15 cellular contexts compared by ENCODE assay signal in genomic region chr3:11173828-11174465, GRCh38. TPM values are rescaled to one million over a fixed set of nuclear protein-coding genes. Genes with fewer than 3 reads are reported as not detected.
DNase-seq lines count a peak whose midpoint lies in the region; ATAC-seq and TF ChIP-seq lines count a peak whose summit lies in the region.
"Had no signal": no experiment of that assay in that cellular context is flagged by ENCODE, and none has a peak within 500 bp of the region (broad histone marks: within the 10 kb centered on the region; RNA-seq: fewer than 3 reads in every experiment).

No MANE protein-coding gene starts in this region.

- H3K4me3 ChIP-seq in ascending aorta (no peak overlapping the region), spleen (no peak overlapping the region)
- H3K4me3 ChIP-seq: BLaER1 treated with 17β-estradiol and CSF1 and Interleukin-3, amounts not matched to agents 10 nM and 100 nM; GM23248 had no signal

- DNase-seq in HFFc6 (no peak), ascending aorta (ENCODE audit: low spot score in 2 of 2) (no peak), foreskin keratinocyte (peak in 1 of 2 donors; percentile 57), spleen (peak; percentile 6), HPDE6-E6E7 (ENCODE audit: extremely low spot score) (no peak), NCI-H187 (lab: John Stamatoyannopoulos, UW) (no peak)
- DNase-seq in activated T-cell treated with anti-CD3 and anti-CD28 coated beads, Interleukin-2, amount 50 U/mL, for 1 hour: no peak
- DNase-seq: ACHN; CD4-positive, CD25-positive, alpha-beta regulatory T cell; DMS79; GM23248 had no signal

- no peaks in the 10 kb centered on the region for H3K9me3 ChIP-seq in ascending aorta
- no peaks in the 10 kb centered on the region for H3K9me3 ChIP-seq in spleen
- H3K9me3 ChIP-seq: BLaER1 treated with 17β-estradiol and CSF1 and Interleukin-3, amounts not matched to agents 10 nM and 100 nM had no signal

- H3K27me3 ChIP-seq in ascending aorta: no peaks in the 10 kb centered on the region
- H3K27me3 ChIP-seq in foreskin keratinocyte: no peaks in the 10 kb centered on the region
- peaks cover 0 to 4% (median 0%) of the 10 kb centered on the region in 7 donors for H3K27me3 ChIP-seq in spleen (replicated peaks in 1 of 7)
- H3K27me3 ChIP-seq: BLaER1 treated with 17β-estradiol and CSF1 and Interleukin-3, amounts not matched to agents 10 nM and 100 nM had no signal

- H3K4me3 Mint-ChIP-seq in HFFc6: no peak overlapping the region
- H3K4me3 Mint-ChIP-seq: CD4-positive, CD25-positive, alpha-beta regulatory T cell had no signal

- 85 to 93% (median 91%) methylated on average over 4 of the region's 4 CpGs for WGBS in spleen, 5 donors

- H3K27ac ChIP-seq in ascending aorta: peak overlapping the region; percentile 85 to 95
- H3K27ac ChIP-seq in foreskin keratinocyte: peak overlapping the region; percentile 23
- no peak overlapping the region for H3K27ac ChIP-seq in spleen
- H3K27ac ChIP-seq: BLaER1 treated with 17β-estradiol and CSF1 and Interleukin-3, amounts not matched to agents 10 nM and 100 nM; GM23248 had no signal

- intact Hi-C loops in ascending aorta (cut with DNase I): loop anchor here (5.0 kb wide), 1 partner anchor 33 kb away; no protein-coding TSS in a partner anchor
- intact Hi-C loops in spleen (cut with DNase I; ENCODE audit: low total_unique reads): no loop called here

- H3K27me3 Mint-ChIP-seq in HFFc6 (ENCODE audit: insufficient read depth): peaks cover 1% of the 10 kb centered on the region
- H3K27me3 Mint-ChIP-seq: CD4-positive, CD25-positive, alpha-beta regulatory T cell had no signal

- no peaks in the 10 kb centered on the region for H3K9me3 Mint-ChIP-seq in HFFc6

- no peak for TF ChIP-seq POLR2A in spleen (IDR thresholded peaks at IDR 0.05)

- ATAC-seq in foreskin keratinocyte: peak; percentile 37
- ATAC-seq in GM18517 (IDR thresholded peaks at IDR 0.05; ENCODE audit: unreplicated experiment): no peak
- ATAC-seq: HCT116 had no signal

- H3K27ac Mint-ChIP-seq in HFFc6: peak overlapping the region; percentile 15

- peaks cover 52% of the 10 kb centered on the region for H3K4me1 Mint-ChIP-seq in HFFc6 (ENCODE audit: low read depth)
- H3K4me1 Mint-ChIP-seq: CD4-positive, CD25-positive, alpha-beta regulatory T cell had no signal

- TF ChIP-seq CTCF in HFFc6 (IDR thresholded peaks at IDR 0.05) (no peak), ascending aorta (IDR thresholded peaks at IDR 0.05) (no peak), foreskin keratinocyte (conservative IDR thresholded peaks at IDR 0.05) (no peak), spleen (IDR thresholded peaks at IDR 0.05 in 8 of 11, conservative IDR thresholded peaks at IDR 0.05 in 3 of 11) (no peak)

- H3K36me3 Mint-ChIP-seq in HFFc6 (ENCODE audit: low read depth): peaks cover 8% of the 10 kb centered on the region; the same call in 1 of the 2 replicates
- H3K36me3 Mint-ChIP-seq: CD4-positive, CD25-positive, alpha-beta regulatory T cell had no signal

- H3K36me3 ChIP-seq in ascending aorta: peaks cover 0 to 10% of the 10 kb centered on the region in 2 donors
- no peaks in the 10 kb centered on the region for H3K36me3 ChIP-seq in spleen

- peaks cover 18 to 43% of the 10 kb centered on the region in 2 donors for H3K4me1 ChIP-seq in ascending aorta
- peaks cover 7% of the 10 kb centered on the region for H3K4me1 ChIP-seq in foreskin keratinocyte
- H3K4me1 ChIP-seq in spleen: no peaks in the 10 kb centered on the region

RNA-seq across cellular contexts. Expression of gene HRH1, which starts 19.7 kb away (rescaled TPM):
- 1 to 10 TPM; 4.9 to 8.4 (median 6.4) TPM for total RNA-seq in HFFc6 (2021; fragmentation: NEBNext Ultra II Directional; extraction: Animal tissue kit (Norgen Biotek cat#: 25700))
- total RNA-seq in ascending aorta: 6.2 TPM
- total RNA-seq in foreskin keratinocyte: 9.7 and 11.3 TPM in 2 replicates
- 3.3 and 3.6 TPM in 2 replicates for polyA plus RNA-seq in foreskin keratinocyte
- 1 to 10 TPM in 6 of 7 donors, under 1 TPM in 1; 0.92 to 4.4 (median 2.4) TPM for total RNA-seq in spleen
- polyA plus RNA-seq in spleen: under 1 TPM; 0.15 to 0.42 (median 0.29) TPM
- total RNA-seq: G401 had no signal

Comparison
In these comparisons a context has a peak if more than half of its experiments do, and no peak if none do; other contexts are left out.
1. H3K27ac ChIP-seq: peak in ascending aorta (2 of 2) and foreskin keratinocyte (single experiment); none in spleen (0 of 8).